Comparison of ENCODE assay signal across 25 cellular contexts in the genomic region with DNA sequence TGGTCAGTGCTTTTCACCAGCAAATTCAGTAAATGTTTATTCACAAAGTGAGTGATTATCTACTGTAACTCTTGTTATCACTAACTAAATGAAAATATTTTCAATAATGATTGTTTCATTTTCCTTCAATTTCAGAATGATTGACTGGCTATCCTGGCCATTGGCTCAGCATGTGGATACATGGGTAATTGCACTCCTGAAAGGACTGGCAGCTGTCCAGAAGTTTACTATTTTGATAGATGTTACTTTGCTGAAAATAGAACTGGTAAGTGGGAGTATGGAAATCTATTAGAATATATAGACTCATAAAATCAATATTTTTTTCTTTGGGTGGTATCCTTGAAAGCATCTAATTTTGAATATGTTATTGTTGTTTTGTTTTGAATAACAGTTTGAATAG.
"Had no signal": no experiment of that assay in that cellular context is flagged by ENCODE, and none has a peak within 500 bp of the region (broad histone marks: within the 10 kb centered on the region; RNA-seq: fewer than 3 reads in every experiment).

No MANE protein-coding gene starts in this region.

- H3K4me3 ChIP-seq: ascending aorta, cardiac muscle cell, PC-9, SJCRH30, SK-N-MC had no signal

- ATAC-seq: activated CD8-positive, alpha-beta T cell treated with anti-CD3 and anti-CD28 coated beads for 36 hours had no signal

- DNase-seq: activated CD4-positive, alpha-beta T cell treated with anti-CD3 and anti-CD28 coated beads, Interleukin-2, amount 10 ng/mL, durations not matched to agents 24 days and 14 days; activated CD4-positive, alpha-beta T cell treated with anti-CD3 and anti-CD28 coated beads, Interleukin-2, amount 50 U/mL, for 4 hours; activated CD8-positive, alpha-beta T cell treated with anti-CD3 and anti-CD28 coated beads for 36 hours; activated gamma-delta T cell; activated naive CD4-positive, alpha-beta T cell treated with Interleukin-2 at 50 U/mL for 16 hours; activated naive CD8-positive, alpha-beta T cell treated with anti-CD3 and anti-CD28 coated beads, Interleukin-2, amount 10 ng/mL, durations not matched to agents 7 days and 5 days; activated T-cell treated with anti-CD3 and anti-CD28 coated beads, Interleukin-2, amount 50 U/mL, for 24 hours; amygdala; Karpas-422; KBM-7; NCI-H1436 treated with DMSO at 0.1 percent for 48 hours; NCI-H1694 treated with DMSO at 0.1 percent for 48 hours; NCI-H2029 treated with DMSO at 0.1 percent for 48 hours; NCI-H2107; NCI-H226; NCI-H446 treated with DMSO at 0.1 percent for 48 hours; NCI-H524; NCI-H69; PC-9; SHP77; SJCRH30 had no signal

- H3K27me3 ChIP-seq: ascending aorta, cardiac muscle cell, SJCRH30 had no signal

- H3K9me3 ChIP-seq: ascending aorta, SJCRH30 had no signal

- H3K27ac ChIP-seq: ascending aorta, cardiac muscle cell, PC-9, RWPE1, SJCRH30, SK-N-MC had no signal

- H3K4me1 ChIP-seq: ascending aorta, SJCRH30 had no signal
